8 cellular contexts compared by ENCODE assay signal in genomic region chr2:85994421-85994777, GRCh38.
DNase-seq lines count a peak whose midpoint lies in the region; ATAC-seq lines count a peak whose summit lies in the region.

No MANE protein-coding gene starts in this region.

- H3K4me3 Mint-ChIP-seq in activated CD4-positive, alpha-beta T cell treated with anti-CD3 and anti-CD28 coated beads, Interleukin-2, amount 10 ng/mL, durations not matched to agents 24 days and 14 days, result peak overlapping the region; percentile 54
- H3K4me3 Mint-ChIP-seq in activated T-helper 17 cell treated with anti-CD3 and anti-CD28 coated beads, Interleukin-2, amount 50 U/mL, for 72 hours, result peak overlapping the region; percentile 44
- peak overlapping the region in 1 of 2 donors; percentile 61 for H3K4me3 Mint-ChIP-seq in stimulated activated naive CD8-positive, alpha-beta T cell treated with anti-CD3 and anti-CD28 coated beads, Interleukin-15, amount 100 ng/mL, for 72 hours

- H3K4me1 Mint-ChIP-seq in activated CD4-positive, alpha-beta T cell treated with anti-CD3 and anti-CD28 coated beads, Interleukin-2, amount 10 ng/mL, durations not matched to agents 24 days and 14 days, result peaks cover 56% of the 10 kb centered on the region
- H3K4me1 Mint-ChIP-seq in activated T-helper 17 cell treated with anti-CD3 and anti-CD28 coated beads, Interleukin-2, amount 50 U/mL, for 72 hours, result peaks cover 11% of the 10 kb centered on the region
- H3K4me1 Mint-ChIP-seq in stimulated activated naive CD8-positive, alpha-beta T cell treated with anti-CD3 and anti-CD28 coated beads, Interleukin-15, amount 100 ng/mL, for 72 hours, result peaks cover 67% of the 10 kb centered on the region

- intact Hi-C loops in activated CD4-positive, alpha-beta T cell treated with anti-CD3 and anti-CD28 coated beads, Interleukin-2, amount 10 ng/mL, durations not matched to agents 24 days and 14 days (cut with micrococcal nuclease), result loop anchor here (1.0 kb wide), 1 partner anchor 44 kb away; no protein-coding TSS in a partner anchor

- H3K27ac Mint-ChIP-seq in activated CD4-positive, alpha-beta T cell treated with anti-CD3 and anti-CD28 coated beads, Interleukin-2, amount 10 ng/mL, durations not matched to agents 24 days and 14 days, result peak overlapping the region; percentile 67
- peak overlapping the region; percentile 48 for H3K27ac Mint-ChIP-seq in activated T-helper 17 cell treated with anti-CD3 and anti-CD28 coated beads, Interleukin-2, amount 50 U/mL, for 72 hours
- peak overlapping the region in 1 of 2 donors; percentile 48 for H3K27ac Mint-ChIP-seq in stimulated activated naive CD8-positive, alpha-beta T cell treated with anti-CD3 and anti-CD28 coated beads, Interleukin-15, amount 100 ng/mL, for 72 hours

- no peak for DNase-seq in activated CD4-positive, alpha-beta T cell treated with anti-CD3 and anti-CD28 coated beads, Interleukin-2, amount 10 ng/mL, durations not matched to agents 24 days and 14 days
- no peak for DNase-seq in activated CD4-positive, alpha-beta T cell treated with anti-CD3 and anti-CD28 coated beads for 4 hours
- no peak for DNase-seq in stimulated activated naive CD8-positive, alpha-beta T cell treated with anti-CD3 and anti-CD28 coated beads, Interleukin-15, amount 100 ng/mL, for 72 hours
- no peak for DNase-seq in 8988T
- DNase-seq in foreskin melanocyte, result no peak
- no peak for DNase-seq in iPS-NIHi11 (ENCODE audit: low spot score)

- peaks cover 2% of the 10 kb centered on the region for H3K36me3 Mint-ChIP-seq in activated CD4-positive, alpha-beta T cell treated with anti-CD3 and anti-CD28 coated beads, Interleukin-2, amount 10 ng/mL, durations not matched to agents 24 days and 14 days (ENCODE audit: low read depth)
- no peaks in the 10 kb centered on the region for H3K36me3 Mint-ChIP-seq in activated T-helper 17 cell treated with anti-CD3 and anti-CD28 coated beads, Interleukin-2, amount 50 U/mL, for 72 hours (ENCODE audit: low read depth)

- ATAC-seq in HG02981 (IDR thresholded peaks at IDR 0.05; ENCODE audit: unreplicated experiment), result peak; percentile 6
- peak; percentile 13 for ATAC-seq in activated T-helper 17 cell treated with anti-CD3 and anti-CD28 coated beads, Interleukin-2, amount 50 U/mL, for 72 hours (replicated peaks)
- ATAC-seq in stimulated activated naive CD8-positive, alpha-beta T cell treated with anti-CD3 and anti-CD28 coated beads, Interleukin-15, amount 100 ng/mL, for 72 hours, result peak; percentile 38

- no peaks in the 10 kb centered on the region for H3K9me3 Mint-ChIP-seq in activated CD4-positive, alpha-beta T cell treated with anti-CD3 and anti-CD28 coated beads, Interleukin-2, amount 10 ng/mL, durations not matched to agents 24 days and 14 days
- no peaks in the 10 kb centered on the region for H3K9me3 Mint-ChIP-seq in activated T-helper 17 cell treated with anti-CD3 and anti-CD28 coated beads, Interleukin-2, amount 50 U/mL, for 72 hours
- no peaks in the 10 kb centered on the region for H3K9me3 Mint-ChIP-seq in stimulated activated naive CD8-positive, alpha-beta T cell treated with anti-CD3 and anti-CD28 coated beads, Interleukin-15, amount 100 ng/mL, for 72 hours

- no peaks in the 10 kb centered on the region for H3K27me3 Mint-ChIP-seq in activated CD4-positive, alpha-beta T cell treated with anti-CD3 and anti-CD28 coated beads, Interleukin-2, amount 10 ng/mL, durations not matched to agents 24 days and 14 days
- no peaks in the 10 kb centered on the region for H3K27me3 Mint-ChIP-seq in activated T-helper 17 cell treated with anti-CD3 and anti-CD28 coated beads, Interleukin-2, amount 50 U/mL, for 72 hours
- H3K27me3 Mint-ChIP-seq in stimulated activated naive CD8-positive, alpha-beta T cell treated with anti-CD3 and anti-CD28 coated beads, Interleukin-15, amount 100 ng/mL, for 72 hours, result no peaks in the 10 kb centered on the region
